Comparison of ENCODE assay signal across 8 cellular contexts in the genomic region with DNA sequence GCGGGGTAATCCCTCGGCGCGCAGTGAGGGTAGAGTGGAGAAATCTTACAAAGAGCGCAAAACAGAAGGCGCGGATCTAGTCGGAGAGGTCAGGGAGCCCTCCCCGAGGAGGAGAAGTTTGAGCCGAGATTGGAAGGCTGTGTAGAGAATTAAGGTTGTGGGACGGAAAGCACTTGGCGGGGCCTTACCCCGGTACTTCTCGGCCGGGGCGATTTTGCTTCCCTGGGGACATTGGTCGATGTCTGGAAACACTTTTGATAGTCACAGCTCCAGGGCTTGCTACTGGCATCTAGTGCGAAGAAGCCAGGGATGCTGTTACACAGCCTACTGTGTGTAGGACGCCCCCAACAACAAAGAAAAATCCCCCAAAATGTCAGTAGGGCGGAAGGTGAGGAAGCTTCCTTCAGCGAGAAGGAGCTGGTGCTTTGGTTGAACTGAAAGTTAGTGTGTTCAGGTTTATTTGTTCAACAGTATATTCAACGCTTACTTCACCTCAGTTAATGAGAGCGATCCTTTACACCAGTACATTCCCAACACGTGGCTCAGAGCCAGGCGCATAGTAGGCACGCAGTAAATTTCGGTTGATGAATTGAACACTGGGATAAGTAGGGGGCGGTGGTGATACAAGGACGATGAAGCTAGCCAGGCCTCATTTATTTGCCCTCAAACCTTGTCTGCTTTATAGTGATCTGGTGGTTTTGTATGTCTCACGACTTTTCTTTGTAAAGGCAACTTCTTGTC. TPM values are rescaled to one million over a fixed set of nuclear protein-coding genes. Genes with fewer than 3 reads are reported as not detected.
A peak's percentile ranks its signal among the peaks of the same experiment; 100 is the strongest.
DNase-seq lines count a peak whose midpoint lies in the region; ATAC-seq and TF ChIP-seq lines count a peak whose summit lies in the region.

No MANE protein-coding gene starts in this region.

- ATAC-seq in HCT116, result no peak
- no peak for ATAC-seq in RWPE2 (ENCODE audit: low read depth)
- no peak for ATAC-seq in upper lobe of left lung (ENCODE audit: low FRiP score in 2 of 2)
- ATAC-seq in GM21786 (IDR thresholded peaks at IDR 0.05; ENCODE audit: unreplicated experiment), result no peak

- peak overlapping the region; percentile 98 for H3K4me3 ChIP-seq in HCT116 (replicated peaks in 1 of 2; ENCODE audit: low read depth in 1 of 2, low read length in 2 of 2)
- H3K4me3 ChIP-seq in RWPE2 (ENCODE audit: severe bottlenecking), result peak overlapping the region; percentile 68
- H3K4me3 ChIP-seq in mesenchymal stem cell (ENCODE audit: insufficient read depth in 1 of 2, low read depth in 1 of 2, low read length in 2 of 2), result peak overlapping the region; percentile 79 to 95
- H3K4me3 ChIP-seq in upper lobe of left lung, result peak overlapping the region; percentile 66 to 84 (median 74)

- no peaks in the 10 kb centered on the region for H3K27me3 ChIP-seq in HCT116 (ENCODE audit: insufficient read depth, low read length)
- no peaks in the 10 kb centered on the region for H3K27me3 ChIP-seq in RWPE2 (ENCODE audit: insufficient read depth, poor library complexity, severe bottlenecking)
- no peaks in the 10 kb centered on the region for H3K27me3 ChIP-seq in mesenchymal stem cell (ENCODE audit: control insufficient read depth in 1 of 2, insufficient read depth in 1 of 2, low read length in 2 of 2)
- H3K27me3 ChIP-seq in upper lobe of left lung, result no peaks in the 10 kb centered on the region

- no peak overlapping the region for H2BK5ac ChIP-seq in mesenchymal stem cell (ENCODE audit: low read depth, low read length, poor library complexity, severe bottlenecking)

- H3K27ac ChIP-seq in HCT116 (ENCODE audit: low read depth, low read length) (peak overlapping the region; percentile 68), RWPE2 (ENCODE audit: poor library complexity, severe bottlenecking) (peak overlapping the region; percentile 57), mesenchymal stem cell (ENCODE audit: low read length, poor library complexity, severe bottlenecking) (peak overlapping the region; percentile 50), upper lobe of left lung (peak overlapping the region; percentile 79 to 95 (median 90))

- H3K9ac ChIP-seq in HCT116 (ENCODE audit: low read length), result peak overlapping the region; percentile 92
- H3K9ac ChIP-seq in mesenchymal stem cell (ENCODE audit: low read length), result peak overlapping the region; percentile 92

- H3K36me3 ChIP-seq in HCT116 (ENCODE audit: control insufficient read depth in 1 of 2, insufficient read depth in 2 of 2, low read length in 2 of 2) (peaks cover under 1 to 4% of the 10 kb centered on the region in 2 experiments; a peak in 2 of 4 replicates), RWPE2 (ENCODE audit: low read depth) (peaks cover 14% of the 10 kb centered on the region), mesenchymal stem cell (ENCODE audit: control insufficient read depth in 1 of 2, insufficient read depth in 2 of 2, low read depth in 1 of 2, low read length in 2 of 2) (no peaks in the 10 kb centered on the region), upper lobe of left lung (no peaks in the 10 kb centered on the region)

- peak overlapping the region in 1 of 2 experiments; percentile 92 for H3K14ac ChIP-seq in mesenchymal stem cell (ENCODE audit: low read length in 2 of 2)

- peak overlapping the region; percentile 83 for H4K8ac ChIP-seq in mesenchymal stem cell (ENCODE audit: low read length)

- peaks cover 41% of the 10 kb centered on the region for H3K4me1 Mint-ChIP-seq in dendritic cell treated with granulocyte-macrophage colony-stimulating factor and Interleukin-4, amounts not matched to agents 40 ng/mL and 50 ng/mL, for 4 days (ENCODE audit: low read depth)

- peak overlapping the region; percentile 73 for H2BK15ac ChIP-seq in mesenchymal stem cell (ENCODE audit: low read depth, poor library complexity, severe bottlenecking)

- H3K9me2 ChIP-seq in HCT116 (ENCODE audit: insufficient read depth), result no peaks in the 10 kb centered on the region

- H3K23ac ChIP-seq in mesenchymal stem cell (ENCODE audit: low read length in 2 of 2), result peak overlapping the region in 1 of 2 experiments; percentile 19

- H3K79me1 ChIP-seq in mesenchymal stem cell (replicated peaks; ENCODE audit: low read length, poor library complexity, severe bottlenecking), result peaks cover 5% of the 10 kb centered on the region

- H2BK12ac ChIP-seq in mesenchymal stem cell (ENCODE audit: low read length in 2 of 2), result peak overlapping the region in 1 of 2 experiments; percentile 16

- no peak overlapping the region for H4K91ac ChIP-seq in mesenchymal stem cell (ENCODE audit: low read length)

- intact Hi-C loops in HCT116 (cut with micrococcal nuclease), result loop anchor here (5.0 kb wide), 2 partner anchors 58 to 128 kb away; partner anchors contain the start of gene CNKSR1
- intact Hi-C loops in dendritic cell treated with granulocyte-macrophage colony-stimulating factor and Interleukin-4, amounts not matched to agents 40 ng/mL and 50 ng/mL, for 4 days (cut with micrococcal nuclease), result loop anchor here (2.0 to 5.0 kb wide), 2 partner anchors 40 to 68 kb away; partner anchors contain the start of genes C1orf232 and ZNF593

- no peak overlapping the region for H2BK120ac ChIP-seq in mesenchymal stem cell (ENCODE audit: low read depth, low read length)

- CTCF ChIA-PET in HCT116 (lab: Charles Lee), result interaction anchor here (0.6 to 3.5 kb wide), 27 partner anchors 10 to 198 kb away, joined by 3 to 29 read pairs (median 6); partner anchors contain the start of genes CATSPER4, CNKSR1 and ZNF593

- no peaks in the 10 kb centered on the region for H3K9me3 ChIP-seq in HCT116 (ENCODE audit: control insufficient read depth in 1 of 2, insufficient read depth in 1 of 2, low read depth in 1 of 2, low read length in 2 of 2)
- H3K9me3 ChIP-seq in RWPE2 (ENCODE audit: severe bottlenecking), result no peaks in the 10 kb centered on the region
- H3K9me3 ChIP-seq in mesenchymal stem cell (ENCODE audit: control insufficient read depth, low read length), result no peaks in the 10 kb centered on the region
- H3K9me3 ChIP-seq in upper lobe of left lung, result no peaks in the 10 kb centered on the region

- peak overlapping the region; percentile 94 for H3K4me3 Mint-ChIP-seq in dendritic cell treated with granulocyte-macrophage colony-stimulating factor and Interleukin-4, amounts not matched to agents 40 ng/mL and 50 ng/mL, for 4 days

- no peak overlapping the region for H2AK5ac ChIP-seq in mesenchymal stem cell (ENCODE audit: low read length, severe bottlenecking)

- H3K27ac Mint-ChIP-seq in dendritic cell treated with granulocyte-macrophage colony-stimulating factor and Interleukin-4, amounts not matched to agents 40 ng/mL and 50 ng/mL, for 4 days, result peak overlapping the region; percentile 98

- peak overlapping the region; percentile 52 to 81 for H3K4ac ChIP-seq in mesenchymal stem cell (ENCODE audit: low read depth in 1 of 2, low read length in 2 of 2)

- peaks cover 2% of the 10 kb centered on the region for H3K27me3 Mint-ChIP-seq in dendritic cell treated with granulocyte-macrophage colony-stimulating factor and Interleukin-4, amounts not matched to agents 40 ng/mL and 50 ng/mL, for 4 days

- H3K9me3 Mint-ChIP-seq in dendritic cell treated with granulocyte-macrophage colony-stimulating factor and Interleukin-4, amounts not matched to agents 40 ng/mL and 50 ng/mL, for 4 days, result peaks cover 11% of the 10 kb centered on the region

- no peak for TF ChIP-seq EP300 in upper lobe of left lung (IDR thresholded peaks at IDR 0.05)

- WGBS in mesenchymal stem cell, result 2% methylated on average over 25 of the region's 30 CpGs
- 3 to 7% methylated on average over 30 of the region's 30 CpGs for WGBS in upper lobe of left lung, 2 donors

- H2AFZ ChIP-seq in HCT116 (ENCODE audit: low read depth, low read length, poor library complexity, severe bottlenecking) (no peak overlapping the region), mesenchymal stem cell (ENCODE audit: low read depth, low read length) (peak overlapping the region; percentile 85)

- RAD21 ChIA-PET in HCT116 (lab: Charles Lee; ENCODE audit: low non-redundant PET in 1 of 2, low total read pairs in 2 of 2, uncharacterized antibody in 2 of 2, unreplicated experiment in 2 of 2), result interaction anchor here in 1 of 2 experiments (0.7 to 1.4 kb wide), 2 partner anchors 65 to 67 kb away, joined by 3 to 6 read pairs; partner anchors contain the start of gene ZNF593

- DNase-seq in DMS153 treated with DMSO at 0.1 percent for 48 hours (lab: John Stamatoyannopoulos, UW; ENCODE audit: unreplicated experiment) (peak; percentile 15), DMS153 (lab: John Stamatoyannopoulos, UW) (no peak), HCT116 (ENCODE audit: low read depth, low spot score) (no peak), RWPE2 (ENCODE audit: low spot score) (no peak), mesenchymal stem cell (peak; percentile 61), upper lobe of left lung (peak in 1 of 2 donors; percentile 25)

- peak overlapping the region; percentile 47 to 84 for H3K18ac ChIP-seq in mesenchymal stem cell (ENCODE audit: low read depth in 1 of 2, low read length in 2 of 2)

- no peak for TF ChIP-seq POLR2A in HCT116 (IDR thresholded peaks at IDR 0.05; ENCODE audit: borderline replicate concordance, extremely low read depth, insufficient read depth, insufficient read length)
- no peak for TF ChIP-seq POLR2A in upper lobe of left lung (IDR thresholded peaks at IDR 0.05)

- H3K79me2 ChIP-seq in HCT116 (ENCODE audit: insufficient read depth, low read length), result peaks cover 57% of the 10 kb centered on the region

- H3K4me2 ChIP-seq in HCT116 (ENCODE audit: low read length) (peak overlapping the region; percentile 86), mesenchymal stem cell (ENCODE audit: low read length, poor library complexity, severe bottlenecking) (peak overlapping the region; percentile 80)

- no TSS peak for BruUV-seq in HCT116 (replicated peaks; lab: Mats Ljungman, UMichigan)

- H3K4me1 ChIP-seq in HCT116 (ENCODE audit: control insufficient read depth in 1 of 2, insufficient read depth in 2 of 2, low read length in 2 of 2) (peaks cover 21 to 38% of the 10 kb centered on the region in 2 experiments), RWPE2 (ENCODE audit: insufficient read depth, poor library complexity, severe bottlenecking) (peaks cover 8% of the 10 kb centered on the region), mesenchymal stem cell (ENCODE audit: control insufficient read depth, insufficient read depth, low read depth, low read length) (peaks cover 3% of the 10 kb centered on the region), upper lobe of left lung (peaks cover 4 to 9% (median 6%) of the 10 kb centered on the region in 4 donors)

- peaks cover 18% of the 10 kb centered on the region for H3K36me3 Mint-ChIP-seq in dendritic cell treated with granulocyte-macrophage colony-stimulating factor and Interleukin-4, amounts not matched to agents 40 ng/mL and 50 ng/mL, for 4 days (ENCODE audit: low read depth)

- POLR2A ChIA-PET in HCT116 (lab: Charles Lee), result interaction anchor here (0.8 to 1.3 kb wide), 4 partner anchors 14 to 920 kb away, joined by 4 to 7 read pairs (median 4); partner anchors contain the start of genes CNKSR1 and SLC9A1

- peak in 1 of 3 experiments; percentile 23; a peak in 1 of 6 replicates for TF ChIP-seq CTCF in HCT116 (IDR thresholded peaks at IDR 0.05 in 2 of 3, conservative IDR thresholded peaks at IDR 0.05 in 1 of 3; ENCODE audit: borderline replicate concordance in 1 of 3, insufficient read depth in 1 of 3, low read depth in 2 of 3, low read length in 2 of 3)
- no peak for TF ChIP-seq CTCF in RWPE2 (IDR thresholded peaks at IDR 0.05; ENCODE audit: poor library complexity, severe bottlenecking)
- no peak for TF ChIP-seq CTCF in upper lobe of left lung (IDR thresholded peaks at IDR 0.05)

- no peak for TF ChIP-seq RAD21 in HCT116 (IDR thresholded peaks at IDR 0.05; ENCODE audit: low read depth)

- no peaks in the 10 kb centered on the region for H4K20me1 ChIP-seq in HCT116 (ENCODE audit: insufficient read depth)

RNA-seq across cellular contexts. Expression of gene CEP85, which starts 0.8 kb away (rescaled TPM):
- total RNA-seq in HCT116 (2021; ENCODE audit: unreplicated experiment) (37.2 TPM), upper lobe of left lung (10 to 100 TPM; 10.1 to 16.8 (median 10.7) TPM)
- 25.4 and 30.4 TPM in 2 replicates for polyA plus RNA-seq in HCT116 (2012)
- polyA plus RNA-seq in mesenchymal stem cell (2013, experiment 1 of 2), result 5.2 TPM
- 5.4 TPM for polyA plus RNA-seq in mesenchymal stem cell (2013, experiment 2 of 2)

RNA-seq across cellular contexts. Expression of gene CATSPER4, which starts 44.4 kb away (rescaled TPM):
- total RNA-seq in HCT116 (2021; ENCODE audit: unreplicated experiment) (not detected), upper lobe of left lung (not detected)
- polyA plus RNA-seq in HCT116 (2012), result 0.07 TPM in 1 of 2 replicates, not detected in the other
- not detected for polyA plus RNA-seq in mesenchymal stem cell (2013, experiment 1 of 2)
- polyA plus RNA-seq in mesenchymal stem cell (2013, experiment 2 of 2), result not detected

RNA-seq across cellular contexts. Expression of gene SH3BGRL3, which starts 45.1 kb away (rescaled TPM):
- 112 TPM for total RNA-seq in HCT116 (2021; ENCODE audit: unreplicated experiment)
- polyA plus RNA-seq in HCT116 (2012), result 159 and 169 TPM in 2 replicates
- 416 TPM for polyA plus RNA-seq in mesenchymal stem cell (2013, experiment 1 of 2)
- polyA plus RNA-seq in mesenchymal stem cell (2013, experiment 2 of 2), result 422 TPM
- total RNA-seq in upper lobe of left lung, result 100 to 1,000 TPM in 4 of 6 donors, 10 to 100 TPM in 2; 39.1 to 271 (median 156) TPM

RNA-seq across cellular contexts. Expression of gene CNKSR1, which starts 57.5 kb away (rescaled TPM):
- total RNA-seq in HCT116 (2021; ENCODE audit: unreplicated experiment), result 26.6 TPM
- 26.1 and 28.2 TPM in 2 replicates for polyA plus RNA-seq in HCT116 (2012)
- polyA plus RNA-seq in mesenchymal stem cell (2013, experiment 1 of 2), result 0.22 TPM
- polyA plus RNA-seq in mesenchymal stem cell (2013, experiment 2 of 2), result 0.14 TPM
- total RNA-seq in upper lobe of left lung, result 10 to 100 TPM; 20.4 to 98.5 (median 43.1) TPM

Comparison
In these comparisons a context has a peak if more than half of its experiments do, and no peak if none do; other contexts are left out.
1. DNase-seq: peak in DMS153 treated with DMSO at 0.1 percent for 48 hours (single experiment) and mesenchymal stem cell (single experiment); none in DMS153 (single experiment), HCT116 (single experiment) and RWPE2 (single experiment).
2. Peak in every context shown above with its lines, with median percentiles within 50 percentile points of each other: H3K27ac ChIP-seq and H3K4me3 ChIP-seq.